Comparison of ENCODE assay signal across 9 cellular contexts in genomic region chr16:5097066-5097469, GRCh38. TPM values are rescaled to one million over a fixed set of nuclear protein-coding genes. Genes with fewer than 3 reads are reported as not detected.
DNase-seq lines count a peak whose midpoint lies in the region; ATAC-seq and TF ChIP-seq lines count a peak whose summit lies in the region.
"Not testable (repeated sequence)": the region's sequence is repeated elsewhere in the genome, so short reads cannot be mapped to it uniquely, and the experiment has no call there.
"Had no signal": no experiment of that assay in that cellular context is flagged by ENCODE, and none has a peak within 500 bp of the region (broad histone marks: within the 10 kb centered on the region; RNA-seq: fewer than 3 reads in every experiment).

No MANE protein-coding gene starts in this region.

- not testable (repeated sequence) for TF ChIP-seq CTCF in GM10248 (IDR thresholded peaks at IDR 0.05; ENCODE audit: control extremely low read depth, extremely low read depth, low read depth, missing control alignments); WI38 (IDR thresholded peaks at IDR 0.05; ENCODE audit: low read depth, low read length); epithelial cell of proximal tubule (conservative IDR thresholded peaks at IDR 0.05; ENCODE audit: low read depth, low read length); lower lobe of right lung (IDR thresholded peaks at IDR 0.05); sigmoid colon (IDR thresholded peaks at IDR 0.05); tibial nerve (IDR thresholded peaks at IDR 0.05)

- not testable (repeated sequence) for H3K27me3 ChIP-seq in lower lobe of right lung (ENCODE audit: low read depth); sigmoid colon; tibial nerve

- not testable (repeated sequence) for H3K9me3 ChIP-seq in lower lobe of right lung, sigmoid colon, tibial nerve

- TF ChIP-seq POLR2A in sigmoid colon (IDR thresholded peaks at IDR 0.05); tibial nerve (IDR thresholded peaks at IDR 0.05): not testable (repeated sequence)

- not testable (repeated sequence) for H3K27me3 Mint-ChIP-seq in activated naive CD8-positive, alpha-beta T cell

- not testable (repeated sequence) for ATAC-seq in lower lobe of right lung

- peak overlapping the region; percentile 77 for H3K27ac ChIP-seq in lower lobe of right lung
- H3K27ac ChIP-seq in sigmoid colon = peak overlapping the region; percentile 80 to 91 (median 83)
- peak overlapping the region; percentile 74 to 87 (median 82) for H3K27ac ChIP-seq in tibial nerve

- peak overlapping the region; percentile 93 for H3K4me3 Mint-ChIP-seq in activated naive CD8-positive, alpha-beta T cell

- H3K27ac Mint-ChIP-seq in activated naive CD8-positive, alpha-beta T cell = peak overlapping the region; percentile 95

- not testable (repeated sequence) for H3K36me3 Mint-ChIP-seq in activated naive CD8-positive, alpha-beta T cell

- CTCF ChIA-PET in GM10248 (lab: Yijun Ruan, JAX) = not testable (repeated sequence)

- DNase-seq in GM10248 (ENCODE audit: extremely low spot score) = peak; percentile 7
- DNase-seq in NCI-H2171 (lab: John Stamatoyannopoulos, UW) = peak; percentile 49
- not testable (repeated sequence) for DNase-seq in epithelial cell of proximal tubule (ENCODE audit: low read depth); lower lobe of right lung; sigmoid colon; tibial nerve (ENCODE audit: low spot score in 2 of 2)

- POLR2A ChIA-PET in GM10248 (lab: Yijun Ruan, JAX) = not testable (repeated sequence)

- H3K4me1 ChIP-seq in lower lobe of right lung = not testable (repeated sequence)
- H3K4me1 ChIP-seq in sigmoid colon (peaks cover 0 to 15% (median 5%) of the 10 kb centered on the region in 4 donors), tibial nerve (peaks cover 0 to 17% (median 1%) of the 10 kb centered on the region in 4 donors)

- H3K4me1 Mint-ChIP-seq in activated naive CD8-positive, alpha-beta T cell (ENCODE audit: low read depth) = peaks cover 27% of the 10 kb centered on the region

- intact Hi-C loops in lower lobe of right lung (cut with DNase I) = not testable (repeated sequence)
- intact Hi-C loops in sigmoid colon (cut with DNase I) = loop anchor here (10.0 kb wide), 1 partner anchor 142 kb away; the partner anchor contains the start of gene SEC14L5

- H3K36me3 ChIP-seq in lower lobe of right lung, sigmoid colon, tibial nerve: not testable (repeated sequence)

- H3K4me3 ChIP-seq in WI38 (ENCODE audit: low read depth, low read length) (peak overlapping the region; percentile 71), epithelial cell of proximal tubule (ENCODE audit: low read depth, low read length) (peak overlapping the region; percentile 72), lower lobe of right lung (peak overlapping the region; percentile 76), sigmoid colon (peak overlapping the region; percentile 56 to 90 (median 84)), tibial nerve (peak overlapping the region; percentile 67 to 84 (median 73))

- not testable (repeated sequence) for TF ChIP-seq EP300 in sigmoid colon (IDR thresholded peaks at IDR 0.05); tibial nerve (IDR thresholded peaks at IDR 0.05)

- 0 to 1% methylated on average over 23 of the region's 23 CpGs for WGBS in sigmoid colon, 2 donors
- 1% methylated on average over 23 of the region's 23 CpGs for WGBS in tibial nerve, 2 donors

- H3K9me3 Mint-ChIP-seq in activated naive CD8-positive, alpha-beta T cell (ENCODE audit: low read depth) = not testable (repeated sequence)

RNA-seq across cellular contexts. Expression of gene EEF2KMT, which starts 0.5 kb away (rescaled TPM):
- total RNA-seq in epithelial cell of proximal tubule (9.4 and 34.4 TPM in 2 replicates), lower lobe of right lung (9.5 TPM), sigmoid colon (10 to 100 TPM in 2 of 4 donors, 1 to 10 TPM in 2; 8.1 to 11.1 (median 9.6) TPM), tibial nerve (10 to 100 TPM in 1 of 4 donors, 1 to 10 TPM in 3; 4.8 to 10.8 (median 7.9) TPM)
- polyA plus RNA-seq in sigmoid colon = 1 to 10 TPM; 4.2 to 9.8 (median 7.2) TPM

RNA-seq across cellular contexts. Expression of gene ALG1, which starts 25.4 kb away (rescaled TPM):
- total RNA-seq in epithelial cell of proximal tubule = 21.9 and 31.9 TPM in 2 replicates
- total RNA-seq in lower lobe of right lung = 17.8 TPM
- total RNA-seq in sigmoid colon = 10 to 100 TPM in 3 of 4 donors, 1 to 10 TPM in 1; 9.7 to 30.4 (median 14.3) TPM
- 10 to 100 TPM in 1 of 3 donors, 1 to 10 TPM in 2; 2.4 to 35.0 (median 4.2) TPM for polyA plus RNA-seq in sigmoid colon
- 10 to 100 TPM; 15.9 to 25.5 (median 22.9) TPM for total RNA-seq in tibial nerve

RNA-seq across cellular contexts. Expression of gene C16orf89, which starts 31.3 kb away (rescaled TPM):
- total RNA-seq in epithelial cell of proximal tubule = not detected in 2 replicates
- 198 TPM for total RNA-seq in lower lobe of right lung
- total RNA-seq in sigmoid colon = 10 to 100 TPM in 3 of 4 donors, 1 to 10 TPM in 1; 4.6 to 15.7 (median 13.4) TPM
- 1 to 10 TPM; 2.5 to 6.6 (median 2.7) TPM for polyA plus RNA-seq in sigmoid colon
- 10 to 100 TPM in 3 of 4 donors, 1 to 10 TPM in 1; 6.3 to 39.0 (median 17.8) TPM for total RNA-seq in tibial nerve
- total RNA-seq: foreskin keratinocyte had no signal
- polyA plus RNA-seq: foreskin keratinocyte had no signal
